ENCODE assay signal across 25 cellular contexts in the genomic region with DNA sequence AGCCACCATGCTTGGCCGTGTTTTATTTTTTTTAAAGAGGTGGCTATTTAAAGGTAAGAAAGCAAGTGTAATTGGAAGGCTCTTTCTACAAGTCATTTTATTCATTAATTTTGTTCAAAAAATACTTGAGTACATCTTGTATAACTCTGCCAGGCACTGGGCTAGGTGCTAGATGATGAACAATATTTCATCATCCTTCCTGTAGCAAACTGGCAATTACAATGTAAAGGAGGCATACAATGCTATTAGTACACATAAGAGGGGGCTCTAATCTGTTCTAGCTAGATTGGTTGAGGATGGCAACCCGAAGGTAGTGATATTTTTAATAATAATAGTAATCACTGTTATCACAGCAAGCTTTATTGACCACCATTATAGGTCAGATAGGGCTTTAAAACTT.
DNase-seq lines count a peak whose midpoint lies in the region; ATAC-seq and TF ChIP-seq lines count a peak whose summit lies in the region.
"Had no signal": no experiment of that assay in that cellular context is flagged by ENCODE, and none has a peak within 500 bp of the region (broad histone marks: within the 10 kb centered on the region; RNA-seq: fewer than 3 reads in every experiment).

No MANE protein-coding gene starts in this region.

- H3K27me3 Mint-ChIP-seq in activated naive CD4-positive, alpha-beta T cell treated with anti-CD3 and anti-CD28 coated beads, Interleukin-2, amount 10 ng/mL, durations not matched to agents 7 days and 5 days = no peaks in the 10 kb centered on the region
- no peaks in the 10 kb centered on the region for H3K27me3 Mint-ChIP-seq in activated T-helper 1 cell treated with anti-CD3 and anti-CD28 coated beads, Interleukin-12 subunit alpha, Interleukin-12 subunit beta, Interleukin-2, Interleukin-4 antibody, amounts not matched to agents 30 ng/mL and 10 ng/mL and 1 ng/mL, durations not matched to agents 14 hours and 24 hours and 36 hours (ENCODE audit: insufficient read depth)
- no peaks in the 10 kb centered on the region for H3K27me3 Mint-ChIP-seq in activated T-helper 17 cell treated with anti-CD3 and anti-CD28 coated beads, Interleukin-2, amount 50 U/mL, for 72 hours

- POLR2A ChIA-PET in HCT116 (lab: Charles Lee) = interaction anchor here (1.2 to 4.5 kb wide), 3 partner anchors 7 to 11 kb away, joined by 3 to 21 read pairs (median 6); no protein-coding TSS in a partner anchor

- peak; percentile 5; the same call in 1 of the 2 replicates for ATAC-seq in HCT116
- no peak for ATAC-seq in activated T-helper 17 cell treated with anti-CD3 and anti-CD28 coated beads, Interleukin-2, amount 50 U/mL, for 72 hours (replicated peaks)
- ATAC-seq: left colon had no signal

- H3K9me3 Mint-ChIP-seq in activated naive CD4-positive, alpha-beta T cell treated with anti-CD3 and anti-CD28 coated beads, Interleukin-2, amount 10 ng/mL, durations not matched to agents 7 days and 5 days = no peaks in the 10 kb centered on the region
- no peaks in the 10 kb centered on the region for H3K9me3 Mint-ChIP-seq in activated T-helper 1 cell treated with anti-CD3 and anti-CD28 coated beads, Interleukin-12 subunit alpha, Interleukin-12 subunit beta, Interleukin-2, Interleukin-4 antibody, amounts not matched to agents 30 ng/mL and 10 ng/mL and 1 ng/mL, durations not matched to agents 14 hours and 24 hours and 36 hours
- no peaks in the 10 kb centered on the region for H3K9me3 Mint-ChIP-seq in activated T-helper 17 cell treated with anti-CD3 and anti-CD28 coated beads, Interleukin-2, amount 50 U/mL, for 72 hours
- H3K9me3 Mint-ChIP-seq: immature natural killer cell had no signal

- no TSS peak for BruUV-seq in HCT116 (replicated peaks; lab: Mats Ljungman, UMichigan)

- H3K27ac ChIP-seq in HCT116 (ENCODE audit: low read depth, low read length) (peak overlapping the region; percentile 91; the same call in 1 of the 2 replicates), uterus (peak overlapping the region; percentile 26 to 55)
- H3K27ac ChIP-seq: brain microvascular endothelial cell, ovary had no signal

- H3K27me3 ChIP-seq in HCT116 (ENCODE audit: insufficient read depth, low read length) (no peaks in the 10 kb centered on the region), uterus (no peaks in the 10 kb centered on the region)
- H3K27me3 ChIP-seq: brain microvascular endothelial cell, dorsolateral prefrontal cortex, ovary had no signal

- intact Hi-C loops in HCT116 (cut with micrococcal nuclease) (no loop called here), uterus (cut with DNase I; ENCODE audit: low total_unique reads) (no loop called here)
- intact Hi-C loops in activated T-helper 1 cell treated with anti-CD3 and anti-CD28 coated beads, Interleukin-12 subunit alpha, Interleukin-12 subunit beta, Interleukin-2, Interleukin-4 antibody, amounts not matched to agents 30 ng/mL and 10 ng/mL and 1 ng/mL, durations not matched to agents 14 hours and 24 hours and 36 hours (cut with micrococcal nuclease) = loop anchor here (10.0 kb wide), 1 partner anchor 55 kb away; no protein-coding TSS in a partner anchor

- no peak overlapping the region for H3K4me2 ChIP-seq in HCT116 (ENCODE audit: low read length)

- CTCF ChIA-PET in activated naive CD4-positive, alpha-beta T cell treated with anti-CD3 and anti-CD28 coated beads, Interleukin-2, amount 10 ng/mL, durations not matched to agents 7 days and 5 days (lab: Charles Lee) = interaction anchor here (1.5 to 6.3 kb wide), 4 partner anchors 10 to 74 kb away, joined by 3 to 31 read pairs (median 10); no protein-coding TSS in a partner anchor
- CTCF ChIA-PET in HCT116 (lab: Charles Lee) = interaction anchor here (2.1 kb wide), 2 partner anchors 10 to 52 kb away, joined by 9 to 12 read pairs; no protein-coding TSS in a partner anchor

- peaks cover 46% of the 10 kb centered on the region for H3K36me3 Mint-ChIP-seq in activated naive CD4-positive, alpha-beta T cell treated with anti-CD3 and anti-CD28 coated beads, Interleukin-2, amount 10 ng/mL, durations not matched to agents 7 days and 5 days
- H3K36me3 Mint-ChIP-seq in activated T-helper 1 cell treated with anti-CD3 and anti-CD28 coated beads, Interleukin-12 subunit alpha, Interleukin-12 subunit beta, Interleukin-2, Interleukin-4 antibody, amounts not matched to agents 30 ng/mL and 10 ng/mL and 1 ng/mL, durations not matched to agents 14 hours and 24 hours and 36 hours (ENCODE audit: low read depth) = peaks cover 36% of the 10 kb centered on the region
- peaks cover 39% of the 10 kb centered on the region for H3K36me3 Mint-ChIP-seq in activated T-helper 17 cell treated with anti-CD3 and anti-CD28 coated beads, Interleukin-2, amount 50 U/mL, for 72 hours (ENCODE audit: low read depth)
- H3K36me3 Mint-ChIP-seq: immature natural killer cell had no signal

- peaks cover 14 to 55% of the 10 kb centered on the region in 2 experiments for H3K36me3 ChIP-seq in HCT116 (ENCODE audit: control insufficient read depth in 1 of 2, insufficient read depth in 2 of 2, low read length in 2 of 2)
- no peaks in the 10 kb centered on the region for H3K36me3 ChIP-seq in uterus
- H3K36me3 ChIP-seq: brain microvascular endothelial cell, ovary had no signal

- no peaks in the 10 kb centered on the region for H4K20me1 ChIP-seq in HCT116 (ENCODE audit: insufficient read depth)

- no peaks in the 10 kb centered on the region for H3K9me3 ChIP-seq in HCT116 (ENCODE audit: control insufficient read depth in 1 of 2, insufficient read depth in 1 of 2, low read depth in 1 of 2, low read length in 2 of 2)
- no peaks in the 10 kb centered on the region for H3K9me3 ChIP-seq in uterus
- H3K9me3 ChIP-seq: ovary had no signal

- H2AFZ ChIP-seq in HCT116 (ENCODE audit: low read depth, low read length, poor library complexity, severe bottlenecking) = no peak overlapping the region

- peaks cover 62% of the 10 kb centered on the region for H3K4me1 Mint-ChIP-seq in activated naive CD4-positive, alpha-beta T cell treated with anti-CD3 and anti-CD28 coated beads, Interleukin-2, amount 10 ng/mL, durations not matched to agents 7 days and 5 days
- peaks cover 39% of the 10 kb centered on the region for H3K4me1 Mint-ChIP-seq in activated T-helper 1 cell treated with anti-CD3 and anti-CD28 coated beads, Interleukin-12 subunit alpha, Interleukin-12 subunit beta, Interleukin-2, Interleukin-4 antibody, amounts not matched to agents 30 ng/mL and 10 ng/mL and 1 ng/mL, durations not matched to agents 14 hours and 24 hours and 36 hours (ENCODE audit: low read depth)
- peaks cover 40% of the 10 kb centered on the region for H3K4me1 Mint-ChIP-seq in activated T-helper 17 cell treated with anti-CD3 and anti-CD28 coated beads, Interleukin-2, amount 50 U/mL, for 72 hours

- H3K4me1 ChIP-seq in HCT116 (ENCODE audit: control insufficient read depth in 1 of 2, insufficient read depth in 2 of 2, low read length in 2 of 2) (peaks cover 61 to 94% of the 10 kb centered on the region in 2 experiments), uterus (peaks cover 0 to 7% of the 10 kb centered on the region in 2 donors)

- no peak for DNase-seq in activated naive CD4-positive, alpha-beta T cell treated with anti-CD3 and anti-CD28 coated beads, Interleukin-2, amount 10 ng/mL, durations not matched to agents 7 days and 5 days
- no peak for DNase-seq in activated naive CD4-positive, alpha-beta T cell (lab: John Stamatoyannopoulos, UW)
- DNase-seq in HCT116 (ENCODE audit: low read depth, low spot score) = no peak
- DNase-seq in activated T-helper 1 cell treated with anti-CD3 and anti-CD28 coated beads, Interleukin-12 subunit alpha, Interleukin-12 subunit beta, Interleukin-2, Interleukin-4 antibody, amounts not matched to agents 30 ng/mL and 10 ng/mL and 1 ng/mL, durations not matched to agents 14 hours and 24 hours and 36 hours (ENCODE audit: low spot score) = no peak
- no peak for DNase-seq in uterus
- DNase-seq in MV-4-11 (lab: John Stamatoyannopoulos, UW) = no peak
- DNase-seq: activated CD4-positive, CD25-positive, alpha-beta regulatory T cell treated with anti-CD3 and anti-CD28 coated beads, Interleukin-2, amount 50 U/mL, for 72 hours; brain microvascular endothelial cell; DMS153; dorsolateral prefrontal cortex; hypothalamus; immature natural killer cell; left colon; mammary epithelial cell; NCI-H1092 treated with DMSO at 0.1 percent for 48 hours; NCI-H1930; NCI-H524; NK-92 treated with Interleukin-12 subunit alpha and Interleukin-12 subunit beta, amount 100 ng/mL, for 24 hours; ovary; retina; small intestine; stimulated activated CD4-positive, alpha-beta T cell treated with anti-CD3 and anti-CD28 coated beads, Interleukin-1b, Interleukin-23, amount 100 ng/mL, for 48 hours; stimulated activated CD8-positive, alpha-beta memory T cell treated with anti-CD3 and anti-CD28 coated beads, Interleukin-4, amount 100 ng/mL, for 48 hours; SW 1271 had no signal

- no peak for TF ChIP-seq POLR2A in HCT116 (IDR thresholded peaks at IDR 0.05; ENCODE audit: borderline replicate concordance, extremely low read depth, insufficient read depth, insufficient read length)
- TF ChIP-seq POLR2A in uterus (IDR thresholded peaks at IDR 0.05) = no peak

- TF ChIP-seq RAD21 in HCT116 (IDR thresholded peaks at IDR 0.05; ENCODE audit: low read depth) = no peak

- H3K4me3 Mint-ChIP-seq in activated naive CD4-positive, alpha-beta T cell treated with anti-CD3 and anti-CD28 coated beads, Interleukin-2, amount 10 ng/mL, durations not matched to agents 7 days and 5 days = no peak overlapping the region
- peak overlapping the region; percentile 27 for H3K4me3 Mint-ChIP-seq in activated T-helper 1 cell treated with anti-CD3 and anti-CD28 coated beads, Interleukin-12 subunit alpha, Interleukin-12 subunit beta, Interleukin-2, Interleukin-4 antibody, amounts not matched to agents 30 ng/mL and 10 ng/mL and 1 ng/mL, durations not matched to agents 14 hours and 24 hours and 36 hours
- no peak overlapping the region for H3K4me3 Mint-ChIP-seq in activated T-helper 17 cell treated with anti-CD3 and anti-CD28 coated beads, Interleukin-2, amount 50 U/mL, for 72 hours

- TF ChIP-seq CTCF in HCT116 (IDR thresholded peaks at IDR 0.05 in 2 of 3, conservative IDR thresholded peaks at IDR 0.05 in 1 of 3; ENCODE audit: borderline replicate concordance in 1 of 3, insufficient read depth in 1 of 3, low read depth in 2 of 3, low read length in 2 of 3) (no peak), uterus (IDR thresholded peaks at IDR 0.05) (no peak)

- RAD21 ChIA-PET in HCT116 (lab: Charles Lee; ENCODE audit: low non-redundant PET in 1 of 2, low total read pairs in 2 of 2, uncharacterized antibody in 2 of 2, unreplicated experiment in 2 of 2) = no interaction called here

- H3K27ac Mint-ChIP-seq in activated naive CD4-positive, alpha-beta T cell treated with anti-CD3 and anti-CD28 coated beads, Interleukin-2, amount 10 ng/mL, durations not matched to agents 7 days and 5 days = peak overlapping the region; percentile 86
- H3K27ac Mint-ChIP-seq in activated T-helper 1 cell treated with anti-CD3 and anti-CD28 coated beads, Interleukin-12 subunit alpha, Interleukin-12 subunit beta, Interleukin-2, Interleukin-4 antibody, amounts not matched to agents 30 ng/mL and 10 ng/mL and 1 ng/mL, durations not matched to agents 14 hours and 24 hours and 36 hours = peak overlapping the region; percentile 69
- no peak overlapping the region for H3K27ac Mint-ChIP-seq in activated T-helper 17 cell treated with anti-CD3 and anti-CD28 coated beads, Interleukin-2, amount 50 U/mL, for 72 hours

- no peak overlapping the region for H3K9ac ChIP-seq in HCT116 (ENCODE audit: low read length)

- no peaks in the 10 kb centered on the region for H3K9me2 ChIP-seq in HCT116 (ENCODE audit: insufficient read depth)

- H3K79me2 ChIP-seq in HCT116 (ENCODE audit: insufficient read depth, low read length) = peaks cover 100% of the 10 kb centered on the region

- H3K4me3 ChIP-seq in HCT116 (replicated peaks in 1 of 2; ENCODE audit: low read depth in 1 of 2, low read length in 2 of 2) = no peak overlapping the region
- H3K4me3 ChIP-seq in uterus = no peak overlapping the region
- H3K4me3 ChIP-seq: dorsolateral prefrontal cortex, ovary had no signal
